ENCODE assay signal across 9 cellular contexts in genomic region chr4:47053485-47053884, GRCh38. TPM values are rescaled to one million over a fixed set of nuclear protein-coding genes. Genes with fewer than 3 reads are reported as not detected.
"Had no signal": no experiment of that assay in that cellular context is flagged by ENCODE, and none has a peak within 500 bp of the region (broad histone marks: within the 10 kb centered on the region; RNA-seq: fewer than 3 reads in every experiment).

No MANE protein-coding gene starts in this region.

- ATAC-seq: HCT116, K562 had no signal

- H3K9me3 Mint-ChIP-seq: HFFc6 had no signal

- H3K9me3 ChIP-seq: HAP-1 had no signal

- H3K36me3 ChIP-seq: HAP-1 had no signal

- H3K27ac ChIP-seq: GM23248, HL-60 had no signal

- H3K9ac ChIP-seq: GM23248 had no signal

- H3K4me3 ChIP-seq: GM23248, HAP-1, K562 had no signal

- FAIRE-seq: K562 had no signal

- H3K27ac Mint-ChIP-seq: HFFc6 had no signal

- H2AFZ ChIP-seq: GM23248 had no signal

- H3K4me1 ChIP-seq: HAP-1 had no signal

- H3K4me3 Mint-ChIP-seq: HFFc6 had no signal

- DNase-seq: GM23248, GOT3, H7, HFFc6, IMR-90 had no signal

RNA-seq across cellular contexts. Expression of gene GABRB1, which starts 22.1 kb away (rescaled TPM):
- total RNA-seq: GM23248, HFFc6, K562 had no signal
- polyA plus RNA-seq: GM23248, K562 had no signal
